8 cellular contexts compared by ENCODE assay signal in the genomic region with DNA sequence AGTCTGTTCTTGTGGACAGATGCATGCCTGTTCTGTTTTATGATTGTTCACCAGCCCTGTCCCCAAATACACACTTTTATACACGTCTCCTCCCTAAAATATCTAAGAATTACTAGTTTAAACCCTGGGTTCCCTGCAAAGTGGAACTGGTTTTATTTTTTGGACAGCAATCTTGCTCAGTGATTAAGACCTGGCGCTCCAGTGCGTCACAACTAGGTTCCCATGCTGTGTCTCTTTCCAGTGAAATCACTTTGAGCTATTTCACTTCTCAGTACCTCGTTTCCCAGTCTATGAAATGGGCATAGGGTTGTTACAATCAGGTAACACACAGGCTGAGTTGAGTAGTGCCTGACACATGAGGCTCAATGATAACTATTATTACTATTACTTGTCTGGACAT. TPM values are rescaled to one million over a fixed set of nuclear protein-coding genes. Genes with fewer than 3 reads are reported as not detected.
DNase-seq lines count a peak whose midpoint lies in the region; ATAC-seq and TF ChIP-seq lines count a peak whose summit lies in the region.

No MANE protein-coding gene starts in this region.

- peak overlapping the region; percentile 84 for H3K9ac ChIP-seq in DND-41 (ENCODE audit: low read depth, low read length)

- H3K27ac ChIP-seq in DND-41 (ENCODE audit: low read length) = peak overlapping the region; percentile 91
- peak overlapping the region; percentile 65 for H3K27ac ChIP-seq in PC-9

- H3K27ac Mint-ChIP-seq in progenitor cell of endocrine pancreas = peak overlapping the region; percentile 98

- H3K4me3 ChIP-seq in DND-41 (ENCODE audit: low read depth in 1 of 2, low read length in 2 of 2) (peak overlapping the region; percentile 78 to 98; a peak in 3 of 4 replicates), PC-9 (peak overlapping the region; percentile 90), epithelial cell of proximal tubule (ENCODE audit: low read depth, low read length) (peak overlapping the region; percentile 68)

- DNase-seq in DND-41 (no peak), PC-9 (no peak), epithelial cell of proximal tubule (ENCODE audit: low read depth) (no peak), progenitor cell of endocrine pancreas (ENCODE audit: low spot score, unreplicated experiment) (no peak), hypothalamus (lab: John Stamatoyannopoulos, UW) (no peak), NOMO-1 treated with DMSO at 0.1 percent for 48 hours (lab: John Stamatoyannopoulos, UW; ENCODE audit: unreplicated experiment) (no peak), occipital lobe (lab: John Stamatoyannopoulos, UW) (no peak)
- DNase-seq in stimulated activated CD4-positive, alpha-beta T cell treated with anti-CD3 and anti-CD28 coated beads, Interleukin-4, amount 100 ng/mL, for 1 hour = no peak

- H3K4me1 ChIP-seq in DND-41 (ENCODE audit: insufficient read depth, low read length) (peaks cover 29% of the 10 kb centered on the region), PC-9 (replicated peaks; ENCODE audit: insufficient read depth) (peaks cover 30% of the 10 kb centered on the region)

- H3K9me2 ChIP-seq in PC-9 (ENCODE audit: insufficient read depth) = no peaks in the 10 kb centered on the region

- intact Hi-C loops in PC-9 (cut with micrococcal nuclease; ENCODE audit: unreplicated experiment) = no loop called here

- no peaks in the 10 kb centered on the region for H3K9me3 Mint-ChIP-seq in progenitor cell of endocrine pancreas (ENCODE audit: low read depth)

- no TSS peak for BruUV-seq in PC-9 (replicated peaks; lab: Mats Ljungman, UMichigan)

- no peak for TF ChIP-seq CTCF in DND-41 (IDR thresholded peaks at IDR 0.05; ENCODE audit: borderline replicate concordance, extremely low read depth, low read length, poor library complexity, severe bottlenecking)
- TF ChIP-seq CTCF in PC-9 (conservative IDR thresholded peaks at IDR 0.05) = no peak
- TF ChIP-seq CTCF in epithelial cell of proximal tubule (conservative IDR thresholded peaks at IDR 0.05; ENCODE audit: low read depth, low read length) = no peak
- TF ChIP-seq CTCF in progenitor cell of endocrine pancreas (IDR thresholded peaks at IDR 0.05; ENCODE audit: unreplicated experiment) = no peak

- H3K36me3 ChIP-seq in DND-41 (ENCODE audit: insufficient read depth, low read length) (peaks cover 20% of the 10 kb centered on the region), PC-9 (ENCODE audit: low read depth) (peaks cover 14% of the 10 kb centered on the region)

- H3K36me3 Mint-ChIP-seq in progenitor cell of endocrine pancreas (ENCODE audit: insufficient read depth) = peaks cover 2% of the 10 kb centered on the region

- no peaks in the 10 kb centered on the region for H3K27me3 ChIP-seq in DND-41 (ENCODE audit: insufficient read depth, low read length, poor library complexity)
- H3K27me3 ChIP-seq in PC-9 (ENCODE audit: insufficient read depth, low read depth) = no peaks in the 10 kb centered on the region

- POLR2A ChIA-PET in PC-9 (lab: Charles Lee; ENCODE audit: unreplicated experiment) = interaction anchor here (0.6 to 1.6 kb wide), 5 partner anchors 13 to 111 kb away, joined by 3 to 14 read pairs (median 5); no protein-coding TSS in a partner anchor

- peaks cover 53% of the 10 kb centered on the region for H3K79me2 ChIP-seq in DND-41 (ENCODE audit: insufficient read depth, low read length)
- H3K79me2 ChIP-seq in PC-9 (ENCODE audit: low read depth) = peaks cover 59% of the 10 kb centered on the region

- peaks cover 21% of the 10 kb centered on the region for H3K4me1 Mint-ChIP-seq in progenitor cell of endocrine pancreas (ENCODE audit: low read depth)

- H3K4me2 ChIP-seq in DND-41 (ENCODE audit: insufficient read depth, low read length) = peak overlapping the region; percentile 84
- peak overlapping the region; percentile 87 for H3K4me2 ChIP-seq in PC-9

- H4K20me1 ChIP-seq in DND-41 (ENCODE audit: insufficient read depth, low read length) (peaks cover 5% of the 10 kb centered on the region; the same call in 1 of the 2 replicates), PC-9 (ENCODE audit: insufficient read depth) (no peaks in the 10 kb centered on the region)

- peak overlapping the region; percentile 100 for H3K4me3 Mint-ChIP-seq in progenitor cell of endocrine pancreas (ENCODE audit: low read depth)

- no peak for ATAC-seq in DND-41 (ENCODE audit: insufficient read depth, low read depth)

- H2AFZ ChIP-seq in DND-41 (ENCODE audit: low read depth, low read length) (no peak overlapping the region), PC-9 (no peak overlapping the region)

- H3F3A ChIP-seq in PC-9 (ENCODE audit: insufficient read depth, low read depth) = peaks cover 8% of the 10 kb centered on the region; the same call in 1 of the 2 replicates

- no peaks in the 10 kb centered on the region for H3K27me3 Mint-ChIP-seq in progenitor cell of endocrine pancreas

- CTCF ChIA-PET in PC-9 (lab: Charles Lee) = interaction anchor here (0.6 to 0.7 kb wide), 4 partner anchors 11 to 131 kb away, joined by 3 to 7 read pairs (median 5); no protein-coding TSS in a partner anchor

- H3K9me3 ChIP-seq in DND-41 (ENCODE audit: insufficient read depth, low read length, severe bottlenecking) (no peaks in the 10 kb centered on the region), PC-9 (ENCODE audit: insufficient read depth, low read depth) (no peaks in the 10 kb centered on the region)

RNA-seq across cellular contexts. Expression of gene CEP20, which starts 1.1 kb away (rescaled TPM):
- total RNA-seq in PC-9 (2021) (93.4 and 125 TPM in 2 replicates), epithelial cell of proximal tubule (39.1 and 48.6 TPM in 2 replicates), progenitor cell of endocrine pancreas (20.9 and 23.8 TPM in 2 replicates), occipital lobe (38.2 TPM)

RNA-seq across cellular contexts. Expression of gene MYH11, which starts 30.5 kb away (rescaled TPM):
- 0.11 and 0.43 TPM in 2 replicates for total RNA-seq in PC-9 (2021)
- not detected in 2 replicates for total RNA-seq in epithelial cell of proximal tubule
- 0.31 TPM in 1 of 2 replicates, not detected in the other for total RNA-seq in progenitor cell of endocrine pancreas
- under 0.01 TPM for total RNA-seq in occipital lobe
